In the genomic region with DNA sequence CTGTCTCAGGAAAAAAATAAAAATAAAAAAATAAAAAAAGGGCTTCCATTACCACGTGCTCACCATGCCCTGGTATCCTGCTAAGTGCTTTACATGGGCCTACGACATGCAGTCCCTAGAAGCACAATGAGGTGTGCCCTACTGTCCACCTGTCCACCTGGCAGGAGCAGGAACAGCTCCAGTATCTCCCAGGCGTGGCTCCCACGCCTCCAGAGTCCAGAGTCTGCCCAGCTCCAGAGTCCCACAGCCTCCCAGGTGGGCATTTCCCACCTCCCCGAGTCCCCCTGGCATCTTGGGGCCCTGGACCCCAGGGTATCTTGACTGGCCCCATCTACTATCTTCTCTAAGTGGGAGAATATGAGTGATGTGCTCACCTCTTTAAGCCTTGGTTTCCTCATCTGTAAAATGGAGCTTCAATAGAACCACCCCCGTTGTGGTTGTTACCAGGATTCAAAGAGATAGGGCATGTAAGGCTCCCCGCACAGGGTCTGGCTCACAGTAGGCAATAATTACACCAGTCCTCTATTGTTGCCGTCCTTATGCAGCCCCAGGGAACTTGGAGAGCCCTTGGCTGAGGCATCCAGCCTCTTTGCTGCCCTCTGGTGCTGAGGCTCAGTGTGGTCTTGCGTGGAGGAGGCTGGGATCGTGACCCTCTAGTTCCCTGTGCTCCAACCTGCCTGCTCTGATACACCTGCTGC, we compare ENCODE assay signal across 1 cellular context.
TF ChIP-seq lines count a peak whose summit lies in the region.

No MANE protein-coding gene starts in this region.

TF ChIP-seq in HCT116, 20 proteins besides CTCF, POLR2A, EP300 and RAD21 (continued from another document):
- TF ChIP-seq ZBTB33 (IDR thresholded peaks at IDR 0.05; ENCODE audit: extremely low read depth, insufficient replicate concordance, low read length) (no peak), YY1 (IDR thresholded peaks at IDR 0.05; ENCODE audit: extremely low read depth, insufficient replicate concordance, low read depth, low read length) (no peak), EGR1 (IDR thresholded peaks at IDR 0.05; ENCODE audit: low read depth) (no peak)
